Comparison of ENCODE assay signal across 10 cellular contexts in the genomic region with DNA sequence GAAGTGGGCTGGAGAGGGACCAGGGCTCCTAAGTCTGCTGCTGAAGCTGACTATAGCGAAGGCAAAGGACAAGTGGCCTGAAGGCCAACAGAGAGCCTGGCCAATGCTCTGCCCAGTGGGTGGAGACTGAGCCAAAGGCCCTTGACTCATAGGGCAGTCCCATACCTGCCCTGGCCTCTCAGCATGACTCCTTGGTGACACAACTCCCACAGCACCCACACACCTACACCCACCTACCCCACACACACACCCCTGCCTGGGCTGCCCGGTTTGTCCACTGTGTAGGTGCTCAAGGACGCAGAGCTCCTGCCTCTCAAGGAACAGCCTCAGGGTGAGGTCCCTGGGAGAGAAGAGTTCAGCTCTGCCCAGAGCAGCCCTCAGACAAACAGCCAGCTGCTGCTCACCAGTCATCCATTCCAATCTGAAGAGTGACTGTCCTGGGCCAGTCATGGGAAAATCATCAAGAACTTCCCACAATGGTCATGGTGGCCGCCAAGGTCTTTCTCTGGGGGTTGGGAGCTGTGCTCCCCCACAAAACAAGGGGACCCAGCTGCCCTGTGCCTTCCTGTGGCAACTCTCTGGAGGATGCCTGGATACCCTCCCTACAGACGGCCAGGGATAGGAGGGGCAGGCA. TPM values are rescaled to one million over a fixed set of nuclear protein-coding genes. Genes with fewer than 3 reads are reported as not detected.
DNase-seq lines count a peak whose midpoint lies in the region; ATAC-seq and TF ChIP-seq lines count a peak whose summit lies in the region.
"Had no signal": no experiment of that assay in that cellular context is flagged by ENCODE, and none has a peak within 500 bp of the region (broad histone marks: within the 10 kb centered on the region; RNA-seq: fewer than 3 reads in every experiment).

No MANE protein-coding gene starts in this region.

- H3K4me1 Mint-ChIP-seq in dendritic cell treated with granulocyte-macrophage colony-stimulating factor and Interleukin-4, amounts not matched to agents 40 ng/mL and 50 ng/mL, for 4 days (ENCODE audit: low read depth), result peaks cover 85% of the 10 kb centered on the region
- H3K4me1 Mint-ChIP-seq in osteocyte (ENCODE audit: unreplicated experiment), result peaks cover 62% of the 10 kb centered on the region

- H3K9me3 Mint-ChIP-seq in dendritic cell treated with granulocyte-macrophage colony-stimulating factor and Interleukin-4, amounts not matched to agents 40 ng/mL and 50 ng/mL, for 4 days, result no peaks in the 10 kb centered on the region
- no peaks in the 10 kb centered on the region for H3K9me3 Mint-ChIP-seq in osteocyte (ENCODE audit: unreplicated experiment)

- no peak overlapping the region for H3K4me3 Mint-ChIP-seq in dendritic cell treated with granulocyte-macrophage colony-stimulating factor and Interleukin-4, amounts not matched to agents 40 ng/mL and 50 ng/mL, for 4 days
- H3K4me3 Mint-ChIP-seq in osteocyte (ENCODE audit: unreplicated experiment), result no peak overlapping the region

- intact Hi-C loops in dendritic cell treated with granulocyte-macrophage colony-stimulating factor and Interleukin-4, amounts not matched to agents 40 ng/mL and 50 ng/mL, for 4 days (cut with micrococcal nuclease), result no loop called here

- DNase-seq in EH (ENCODE audit: low read depth) (peak; percentile 84), NCI-H226 (peak; percentile 35), osteocyte (ENCODE audit: extremely low spot score, unreplicated experiment) (no peak), DMS 273 treated with DMSO at 0.1 percent for 48 hours (lab: John Stamatoyannopoulos, UW) (no peak), GDM1 (lab: John Stamatoyannopoulos, UW) (no peak), nucleus accumbens (lab: John Stamatoyannopoulos, UW) (no peak)
- DNase-seq: cerebellar nuclear complex, SJCRH30 had no signal

- no peaks in the 10 kb centered on the region for H3K27me3 Mint-ChIP-seq in dendritic cell treated with granulocyte-macrophage colony-stimulating factor and Interleukin-4, amounts not matched to agents 40 ng/mL and 50 ng/mL, for 4 days
- H3K27me3 Mint-ChIP-seq in osteocyte (ENCODE audit: unreplicated experiment), result no peaks in the 10 kb centered on the region

- H3K36me3 Mint-ChIP-seq in dendritic cell treated with granulocyte-macrophage colony-stimulating factor and Interleukin-4, amounts not matched to agents 40 ng/mL and 50 ng/mL, for 4 days (ENCODE audit: low read depth), result peaks cover 91% of the 10 kb centered on the region
- H3K36me3 Mint-ChIP-seq in osteocyte (ENCODE audit: unreplicated experiment), result peaks cover 3% of the 10 kb centered on the region

- no peak for ATAC-seq in GM21786 (IDR thresholded peaks at IDR 0.05; ENCODE audit: unreplicated experiment)

- no peak for TF ChIP-seq CTCF in osteocyte (IDR thresholded peaks at IDR 0.05)

- peak overlapping the region; percentile 12 for H3K27ac Mint-ChIP-seq in dendritic cell treated with granulocyte-macrophage colony-stimulating factor and Interleukin-4, amounts not matched to agents 40 ng/mL and 50 ng/mL, for 4 days
- H3K27ac Mint-ChIP-seq in osteocyte (ENCODE audit: unreplicated experiment), result peak overlapping the region; percentile 68

RNA-seq across cellular contexts. Expression of gene TNIP1, which starts 5.0 kb away (rescaled TPM):
- total RNA-seq in osteocyte, result 73.5 and 85.5 TPM in 2 replicates

RNA-seq across cellular contexts. Expression of gene GPX3, which starts 55.4 kb away (rescaled TPM):
- 1.1 and 1.3 TPM in 2 replicates for total RNA-seq in osteocyte

Comparison
In these comparisons a context has a peak if more than half of its experiments do, and no peak if none do; other contexts are left out.
1. DNase-seq: peak in EH (single experiment) and NCI-H226 (single experiment); none in osteocyte (single experiment), DMS 273 treated with DMSO at 0.1 percent for 48 hours (single experiment), GDM1 (single experiment) and nucleus accumbens (0 of 56).